1 cellular context compared by ENCODE assay signal in the genomic region with DNA sequence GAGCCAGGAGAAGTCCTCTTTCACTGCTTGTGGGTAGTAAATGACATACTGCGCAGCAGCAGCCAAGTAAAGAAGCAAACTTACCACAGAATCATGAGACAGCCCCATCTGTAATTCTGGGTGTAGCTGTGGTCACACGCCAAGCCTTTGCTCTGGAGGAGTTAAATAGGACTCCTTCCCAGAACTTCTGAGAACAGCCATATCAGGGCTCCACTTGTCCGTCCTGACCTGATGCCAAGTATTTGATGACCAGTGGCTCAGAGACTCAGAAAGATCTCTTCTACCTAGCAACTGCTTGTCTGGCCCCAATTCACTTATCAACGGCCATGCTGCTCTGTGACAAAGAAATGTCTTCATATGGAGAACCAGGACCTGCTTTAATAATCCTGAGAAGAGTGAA.
TF ChIP-seq lines count a peak whose summit lies in the region.

No MANE protein-coding gene starts in this region.

TF ChIP-seq in H1, 55 proteins besides CTCF, POLR2A, EP300 and RAD21:
- TF ChIP-seq ATF2 (IDR thresholded peaks at IDR 0.05; ENCODE audit: low read length) (no peak), CBX8 (IDR thresholded peaks at IDR 0.05; ENCODE audit: borderline replicate concordance, low read depth, low read length) (no peak), RFX5 (IDR thresholded peaks at IDR 0.05; ENCODE audit: borderline replicate concordance, low read depth, low read length) (peak; percentile 65; the same call in 1 of the 2 replicates)
TF ChIP-seq in H1: peak in this region for 1.
